In the genomic region with DNA sequence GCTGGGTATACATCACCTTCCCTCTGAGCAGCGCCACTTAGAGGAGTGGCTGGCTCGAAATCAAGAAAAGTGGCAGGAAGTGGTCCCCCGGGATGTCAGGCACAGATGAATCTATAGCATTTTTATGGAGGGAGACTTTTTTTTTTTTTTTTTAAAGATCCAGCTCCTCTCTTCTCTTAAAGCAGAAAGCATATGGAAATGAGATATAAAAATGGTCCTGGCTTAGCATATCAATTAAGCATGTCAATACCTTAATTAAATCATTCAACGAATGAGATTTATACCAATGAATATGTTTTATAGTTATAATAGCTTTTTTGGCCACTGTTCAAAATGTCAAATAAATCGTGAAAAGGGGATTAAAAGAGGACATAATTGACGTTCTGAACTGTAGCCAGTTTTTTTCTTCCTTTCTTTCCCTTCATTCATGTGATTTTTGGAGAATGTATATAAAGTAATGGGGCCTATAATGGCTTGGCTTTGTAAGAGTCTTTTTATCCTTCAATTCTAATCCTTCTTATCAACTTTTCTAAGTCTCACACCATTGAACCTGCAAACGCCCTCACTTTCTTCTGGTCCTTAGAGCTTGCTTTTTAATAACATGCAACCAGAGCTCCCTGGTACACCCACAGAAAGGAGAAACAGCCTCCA, we compare ENCODE assay signal across 21 cellular contexts.
DNase-seq lines count a peak whose midpoint lies in the region; ATAC-seq and TF ChIP-seq lines count a peak whose summit lies in the region.
"Had no signal": no experiment of that assay in that cellular context is flagged by ENCODE, and none has a peak within 500 bp of the region (broad histone marks: within the 10 kb centered on the region; RNA-seq: fewer than 3 reads in every experiment).

No MANE protein-coding gene starts in this region.

- ATAC-seq in natural killer cell (no peak), WTC11 (no peak), HG03521 (IDR thresholded peaks at IDR 0.05; ENCODE audit: unreplicated experiment) (no peak)
- no peak for ATAC-seq in natural killer cell treated with Interleukin-12 subunit alpha and Interleukin-12 subunit beta and Interleukin-15 and Interleukin-18, amount 100 ng/mL, for 72 hours
- no peak for ATAC-seq in activated T-helper 17 cell treated with anti-CD3 and anti-CD28 coated beads, Interleukin-2, amount 50 U/mL, for 72 hours (replicated peaks)
- ATAC-seq: activated CD4-positive, CD25-positive, alpha-beta regulatory T cell treated with anti-CD3 and anti-CD28 coated beads, Interleukin-2, amount 50 U/mL, for 24 hours; heart left ventricle; naive thymus-derived CD4-positive, alpha-beta T cell had no signal

- TF ChIP-seq CTCF in natural killer cell (IDR thresholded peaks at IDR 0.05) (no peak), WTC11 (IDR thresholded peaks at IDR 0.05) (no peak)

- peaks cover 0 to 2% of the 10 kb centered on the region in 2 donors for H3K27me3 Mint-ChIP-seq in natural killer cell (ENCODE audit: low read depth in 2 of 2)
- H3K27me3 Mint-ChIP-seq in natural killer cell treated with Interleukin-12 subunit alpha and Interleukin-12 subunit beta and Interleukin-15 and Interleukin-18, amount 100 ng/mL, for 72 hours = peaks cover 0 to 5% of the 10 kb centered on the region in 2 donors
- no peaks in the 10 kb centered on the region; the same call in 1 of the 2 replicates for H3K27me3 Mint-ChIP-seq in WTC11 (ENCODE audit: low read depth)
- peaks cover 25% of the 10 kb centered on the region for H3K27me3 Mint-ChIP-seq in activated T-helper 17 cell treated with anti-CD3 and anti-CD28 coated beads, Interleukin-2, amount 50 U/mL, for 72 hours

- POLR2A ChIA-PET in WTC11 (lab: Charles Lee) = no interaction called here

- intact Hi-C loops in natural killer cell (cut with micrococcal nuclease) = no loop called here

- H3K27ac Mint-ChIP-seq in natural killer cell = peak overlapping the region; percentile 63 to 80
- H3K27ac Mint-ChIP-seq in natural killer cell treated with Interleukin-12 subunit alpha and Interleukin-12 subunit beta and Interleukin-15 and Interleukin-18, amount 100 ng/mL, for 72 hours = peak overlapping the region in 1 of 2 donors; percentile 37
- no peak overlapping the region for H3K27ac Mint-ChIP-seq in WTC11
- no peak overlapping the region for H3K27ac Mint-ChIP-seq in activated T-helper 17 cell treated with anti-CD3 and anti-CD28 coated beads, Interleukin-2, amount 50 U/mL, for 72 hours
- H3K27ac Mint-ChIP-seq: activated naive CD4-positive, alpha-beta T cell treated with anti-CD3 and anti-CD28 coated beads, Interleukin-2, amount 10 ng/mL, durations not matched to agents 7 days and 5 days; H9; naive thymus-derived CD4-positive, alpha-beta T cell; stimulated activated naive CD8-positive, alpha-beta T cell treated with anti-CD3 and anti-CD28 coated beads, Interleukin-15, Interleukin-2, amounts not matched to agents 100 ng/mL and 50 ng/mL, for 24 hours had no signal

- H3K4me1 Mint-ChIP-seq in natural killer cell (peaks cover 60 to 65% of the 10 kb centered on the region in 2 donors), WTC11 (peaks cover 6% of the 10 kb centered on the region; the same call in 1 of the 2 replicates)
- peaks cover 42 to 43% of the 10 kb centered on the region in 2 donors for H3K4me1 Mint-ChIP-seq in natural killer cell treated with Interleukin-12 subunit alpha and Interleukin-12 subunit beta and Interleukin-15 and Interleukin-18, amount 100 ng/mL, for 72 hours (ENCODE audit: low read depth in 2 of 2)
- H3K4me1 Mint-ChIP-seq in activated T-helper 17 cell treated with anti-CD3 and anti-CD28 coated beads, Interleukin-2, amount 50 U/mL, for 72 hours = no peaks in the 10 kb centered on the region
- H3K4me1 Mint-ChIP-seq: activated naive CD4-positive, alpha-beta T cell treated with anti-CD3 and anti-CD28 coated beads, Interleukin-2, amount 10 ng/mL, durations not matched to agents 7 days and 5 days had no signal

- CTCF ChIA-PET in WTC11 (lab: Charles Lee) = interaction anchor here (0.7 to 1.3 kb wide), 3 partner anchors 41 to 150 kb away, joined by 3 to 6 read pairs (median 5); no protein-coding TSS in a partner anchor

- H3K36me3 Mint-ChIP-seq in natural killer cell (no peaks in the 10 kb centered on the region), WTC11 (no peaks in the 10 kb centered on the region)
- H3K36me3 Mint-ChIP-seq in natural killer cell treated with Interleukin-12 subunit alpha and Interleukin-12 subunit beta and Interleukin-15 and Interleukin-18, amount 100 ng/mL, for 72 hours = no peaks in the 10 kb centered on the region
- H3K36me3 Mint-ChIP-seq in activated T-helper 17 cell treated with anti-CD3 and anti-CD28 coated beads, Interleukin-2, amount 50 U/mL, for 72 hours (ENCODE audit: low read depth) = no peaks in the 10 kb centered on the region
- H3K36me3 Mint-ChIP-seq: activated naive CD4-positive, alpha-beta T cell treated with anti-CD3 and anti-CD28 coated beads, Interleukin-2, amount 10 ng/mL, durations not matched to agents 7 days and 5 days; naive thymus-derived CD4-positive, alpha-beta T cell had no signal

- H3K9me3 Mint-ChIP-seq in natural killer cell (no peaks in the 10 kb centered on the region), WTC11 (peaks cover 5% of the 10 kb centered on the region)
- H3K9me3 Mint-ChIP-seq in natural killer cell treated with Interleukin-12 subunit alpha and Interleukin-12 subunit beta and Interleukin-15 and Interleukin-18, amount 100 ng/mL, for 72 hours = no peaks in the 10 kb centered on the region
- H3K9me3 Mint-ChIP-seq in activated T-helper 17 cell treated with anti-CD3 and anti-CD28 coated beads, Interleukin-2, amount 50 U/mL, for 72 hours = no peaks in the 10 kb centered on the region
- H3K9me3 Mint-ChIP-seq: activated naive CD4-positive, alpha-beta T cell treated with anti-CD3 and anti-CD28 coated beads, Interleukin-2, amount 10 ng/mL, durations not matched to agents 7 days and 5 days; H9; stimulated activated naive CD8-positive, alpha-beta T cell treated with anti-CD3 and anti-CD28 coated beads, Interleukin-15, Interleukin-2, amounts not matched to agents 100 ng/mL and 50 ng/mL, for 24 hours had no signal

- H3K4me3 Mint-ChIP-seq in natural killer cell (peak overlapping the region; percentile 82), WTC11 (no peak overlapping the region)
- H3K4me3 Mint-ChIP-seq in natural killer cell treated with Interleukin-12 subunit alpha and Interleukin-12 subunit beta and Interleukin-15 and Interleukin-18, amount 100 ng/mL, for 72 hours = no peak overlapping the region
- H3K4me3 Mint-ChIP-seq in activated T-helper 17 cell treated with anti-CD3 and anti-CD28 coated beads, Interleukin-2, amount 50 U/mL, for 72 hours = no peak overlapping the region
- H3K4me3 Mint-ChIP-seq: activated naive CD4-positive, alpha-beta T cell treated with anti-CD3 and anti-CD28 coated beads, Interleukin-2, amount 10 ng/mL, durations not matched to agents 7 days and 5 days; H9; naive thymus-derived CD4-positive, alpha-beta T cell; stimulated activated naive CD8-positive, alpha-beta T cell treated with anti-CD3 and anti-CD28 coated beads, Interleukin-15, Interleukin-2, amounts not matched to agents 100 ng/mL and 50 ng/mL, for 24 hours had no signal

- no peak for DNase-seq in natural killer cell
- DNase-seq in natural killer cell treated with Interleukin-12 subunit alpha and Interleukin-12 subunit beta and Interleukin-15 and Interleukin-18, amount 100 ng/mL, for 72 hours (ENCODE audit: low spot score) = no peak
- DNase-seq in NCI-H128 (lab: John Stamatoyannopoulos, UW; ENCODE audit: unreplicated experiment) = peak; percentile 66
- DNase-seq in NCI-H69 (lab: John Stamatoyannopoulos, UW) = peak; percentile 91
- DNase-seq in WTC11 (ENCODE audit: low spot score) = no peak
- DNase-seq in NCI-H226 = no peak
- DNase-seq: activated CD4-positive, alpha-beta T cell treated with anti-CD3 and anti-CD28 coated beads, Interleukin-2, amount 50 U/mL, for 48 hours; activated naive CD4-positive, alpha-beta T cell treated with anti-CD3 and anti-CD28 coated beads, Interleukin-2, amount 10 ng/mL, durations not matched to agents 7 days and 5 days; anterior cingulate cortex; DMS53; GF-D8; H9; heart left ventricle; midbrain; naive thymus-derived CD4-positive, alpha-beta T cell; NCI-H1930; T-helper 1 cell had no signal

TF ChIP-seq in WTC11, 78 proteins besides CTCF, POLR2A, EP300 and RAD21 (continues in another document):
- no peak for TF ChIP-seq TEAD4 (CRISPR knock-in tag; IDR thresholded peaks at IDR 0.05)
- TF ChIP-seq, protein P1, sequence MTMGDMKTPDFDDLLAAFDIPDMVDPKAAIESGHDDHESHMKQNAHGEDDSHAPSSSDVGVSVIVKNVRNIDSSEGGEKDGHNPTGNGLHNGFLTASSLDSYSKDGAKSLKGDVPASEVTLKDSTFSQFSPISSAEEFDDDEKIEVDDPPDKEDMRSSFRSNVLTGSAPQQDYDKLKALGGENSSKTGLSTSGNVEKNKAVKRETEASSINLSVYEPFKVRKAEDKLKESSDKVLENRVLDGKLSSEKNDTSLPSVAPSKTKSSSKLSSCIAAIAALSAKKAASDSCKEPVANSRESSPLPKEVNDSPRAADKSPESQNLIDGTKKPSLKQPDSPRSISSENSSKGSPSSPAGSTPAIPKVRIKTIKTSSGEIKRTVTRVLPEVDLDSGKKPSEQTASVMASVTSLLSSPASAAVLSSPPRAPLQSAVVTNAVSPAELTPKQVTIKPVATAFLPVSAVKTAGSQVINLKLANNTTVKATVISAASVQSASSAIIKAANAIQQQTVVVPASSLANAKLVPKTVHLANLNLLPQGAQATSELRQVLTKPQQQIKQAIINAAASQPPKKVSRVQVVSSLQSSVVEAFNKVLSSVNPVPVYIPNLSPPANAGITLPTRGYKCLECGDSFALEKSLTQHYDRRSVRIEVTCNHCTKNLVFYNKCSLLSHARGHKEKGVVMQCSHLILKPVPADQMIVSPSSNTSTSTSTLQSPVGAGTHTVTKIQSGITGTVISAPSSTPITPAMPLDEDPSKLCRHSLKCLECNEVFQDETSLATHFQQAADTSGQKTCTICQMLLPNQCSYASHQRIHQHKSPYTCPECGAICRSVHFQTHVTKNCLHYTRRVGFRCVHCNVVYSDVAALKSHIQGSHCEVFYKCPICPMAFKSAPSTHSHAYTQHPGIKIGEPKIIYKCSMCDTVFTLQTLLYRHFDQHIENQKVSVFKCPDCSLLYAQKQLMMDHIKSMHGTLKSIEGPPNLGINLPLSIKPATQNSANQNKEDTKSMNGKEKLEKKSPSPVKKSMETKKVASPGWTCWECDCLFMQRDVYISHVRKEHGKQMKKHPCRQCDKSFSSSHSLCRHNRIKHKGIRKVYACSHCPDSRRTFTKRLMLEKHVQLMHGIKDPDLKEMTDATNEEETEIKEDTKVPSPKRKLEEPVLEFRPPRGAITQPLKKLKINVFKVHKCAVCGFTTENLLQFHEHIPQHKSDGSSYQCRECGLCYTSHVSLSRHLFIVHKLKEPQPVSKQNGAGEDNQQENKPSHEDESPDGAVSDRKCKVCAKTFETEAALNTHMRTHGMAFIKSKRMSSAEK (CRISPR knock-in tag; IDR thresholded peaks at IDR 0.05; ENCODE audit: borderline replicate concordance) = no peak

Comparison
In these comparisons a context has a peak if more than half of its experiments do, and no peak if none do; other contexts are left out.
1. DNase-seq: peak in NCI-H128 (single experiment) and NCI-H69 (single experiment); none in natural killer cell (single experiment), natural killer cell treated with Interleukin-12 subunit alpha and Interleukin-12 subunit beta and Interleukin-15 and Interleukin-18, amount 100 ng/mL, for 72 hours (single experiment), WTC11 (single experiment) and NCI-H226 (single experiment).
2. H3K27ac Mint-ChIP-seq: peak in natural killer cell (2 of 2); none in WTC11 (single experiment) and activated T-helper 17 cell treated with anti-CD3 and anti-CD28 coated beads, Interleukin-2, amount 50 U/mL, for 72 hours (single experiment).